In genomic region chr13:33158271-33158670, GRCh38 we compare ENCODE assay signal across 13 cellular contexts.
DNase-seq lines count a peak whose midpoint lies in the region; ATAC-seq and TF ChIP-seq lines count a peak whose summit lies in the region.
"Had no signal": no experiment of that assay in that cellular context is flagged by ENCODE, and none has a peak within 500 bp of the region (broad histone marks: within the 10 kb centered on the region; RNA-seq: fewer than 3 reads in every experiment).

No MANE protein-coding gene starts in this region.

- H3K27me3 Mint-ChIP-seq in type B pancreatic cell = no peaks in the 10 kb centered on the region
- H3K27me3 Mint-ChIP-seq: B cell; CD4-positive, alpha-beta T cell had no signal

- H3K27ac Mint-ChIP-seq in type B pancreatic cell = peak overlapping the region; percentile 4
- H3K27ac Mint-ChIP-seq: B cell; CD4-positive, alpha-beta T cell; H9 had no signal

- peaks cover 43% of the 10 kb centered on the region for H3K79me2 ChIP-seq in osteoblast (ENCODE audit: insufficient read depth, low read length)

- in situ Hi-C loops in brain microvascular endothelial cell (cut with HindIII; ENCODE audit: low pct_ligation_motif_present, low sequenced_read_pairs) = no loop called here

- H3K36me3 ChIP-seq in ascending aorta = peaks cover 6 to 16% of the 10 kb centered on the region in 2 donors
- H3K36me3 ChIP-seq in brain microvascular endothelial cell (replicated peaks) = peaks cover 42% of the 10 kb centered on the region
- peaks cover 45% of the 10 kb centered on the region for H3K36me3 ChIP-seq in osteoblast (ENCODE audit: insufficient read depth, low read length)
- no peaks in the 10 kb centered on the region for H3K36me3 ChIP-seq in WERI-Rb-1

- H3K27ac ChIP-seq in ascending aorta (peak overlapping the region; percentile 53 to 65), brain microvascular endothelial cell (peak overlapping the region; percentile 97), osteoblast (ENCODE audit: low read depth, low read length) (peak overlapping the region; percentile 40), WERI-Rb-1 (no peak overlapping the region)

- H2AFZ ChIP-seq in osteoblast (ENCODE audit: low read length) = no peak overlapping the region

- no peak overlapping the region for H3K4me2 ChIP-seq in osteoblast (ENCODE audit: insufficient read depth, low read length)

- H3K27me3 ChIP-seq in ascending aorta (no peaks in the 10 kb centered on the region), brain microvascular endothelial cell (replicated peaks) (no peaks in the 10 kb centered on the region), osteoblast (ENCODE audit: insufficient read depth, low read length) (no peaks in the 10 kb centered on the region), WERI-Rb-1 (ENCODE audit: insufficient read depth, low read depth, severe bottlenecking) (no peaks in the 10 kb centered on the region)

- no peaks in the 10 kb centered on the region for H4K20me1 ChIP-seq in osteoblast (ENCODE audit: insufficient read depth, low read length)

- no peak overlapping the region for H3K4me3 Mint-ChIP-seq in type B pancreatic cell
- H3K4me3 Mint-ChIP-seq: B cell; CD4-positive, alpha-beta T cell; H9 had no signal

- TF ChIP-seq CTCF in ascending aorta (IDR thresholded peaks at IDR 0.05) (no peak), brain microvascular endothelial cell (IDR thresholded peaks at IDR 0.05; ENCODE audit: low read depth, low read length, missing control alignments) (no peak), osteoblast (IDR thresholded peaks at IDR 0.05; ENCODE audit: extremely low read depth, low read depth, low read length) (no peak), type B pancreatic cell (conservative IDR thresholded peaks at IDR 0.05) (no peak), WERI-Rb-1 (IDR thresholded peaks at IDR 0.05; ENCODE audit: low read depth, low read length) (no peak)

- H3K4me3 ChIP-seq in ascending aorta (no peak overlapping the region), brain microvascular endothelial cell (ENCODE audit: low read depth, low read length) (no peak overlapping the region), osteoblast (ENCODE audit: insufficient read depth, low read length) (no peak overlapping the region), WERI-Rb-1 (ENCODE audit: low read depth, low read length) (no peak overlapping the region)

- no peak for DNase-seq in ascending aorta (ENCODE audit: low spot score in 2 of 2)
- DNase-seq in brain microvascular endothelial cell = no peak
- no peak for DNase-seq in osteoblast (ENCODE audit: insufficient read length, low spot score, missing footprints)
- no peak for DNase-seq in type B pancreatic cell (ENCODE audit: extremely low spot score, unreplicated experiment)
- no peak for DNase-seq in WERI-Rb-1
- DNase-seq: C1 segment of cervical spinal cord; CD4-positive, alpha-beta T cell; DMS79; GOT3; H9 had no signal

- H3K4me1 ChIP-seq in ascending aorta (peaks cover 0 to 10% of the 10 kb centered on the region in 2 donors), osteoblast (ENCODE audit: insufficient read depth, low read length) (peaks cover 15% of the 10 kb centered on the region)

- H3K9me3 Mint-ChIP-seq in type B pancreatic cell = no peaks in the 10 kb centered on the region

- H3K9me3 ChIP-seq in ascending aorta (peaks cover 0 to 9% of the 10 kb centered on the region in 2 donors), osteoblast (ENCODE audit: low read depth, low read length) (no peaks in the 10 kb centered on the region), WERI-Rb-1 (ENCODE audit: severe bottlenecking) (no peaks in the 10 kb centered on the region)

- no peak for ATAC-seq in GM21723 (IDR thresholded peaks at IDR 0.05; ENCODE audit: unreplicated experiment)
- no peak for ATAC-seq in GM19397 (IDR thresholded peaks at IDR 0.05; ENCODE audit: unreplicated experiment)

- intact Hi-C loops in ascending aorta (cut with DNase I) = no loop called here

- H3K36me3 Mint-ChIP-seq in type B pancreatic cell = peaks cover 23% of the 10 kb centered on the region

- peaks cover 18% of the 10 kb centered on the region for H3K4me1 Mint-ChIP-seq in type B pancreatic cell (ENCODE audit: unreplicated experiment)
- H3K4me1 Mint-ChIP-seq: B cell had no signal
